Comparison of ENCODE assay signal across 1 cellular context in genomic region chr1:224945651-224946348, GRCh38.
TF ChIP-seq lines count a peak whose summit lies in the region.
"Not testable (repeated sequence)": the region's sequence is repeated elsewhere in the genome, so short reads cannot be mapped to it uniquely, and the experiment has no call there.

No MANE protein-coding gene starts in this region.

TF ChIP-seq in HepG2, 621 proteins besides CTCF, POLR2A, EP300 and RAD21 (continued from another document and continues in another):
- TF ChIP-seq IKZF5 (CRISPR knock-in tag; IDR thresholded peaks at IDR 0.05) (peak; percentile 62; the same call in 1 of the 2 replicates), ZNF609 (CRISPR knock-in tag; IDR thresholded peaks at IDR 0.05; ENCODE audit: borderline replicate concordance) (peak; percentile 68; the same call in 1 of the 2 replicates), NR2F1 (CRISPR knock-in tag; IDR thresholded peaks at IDR 0.05) (peak in 1 of 2 experiments; percentile 48; a peak in 2 of 4 replicates), MIER3 (CRISPR knock-in tag; IDR thresholded peaks at IDR 0.05; ENCODE audit: borderline replicate concordance) (peak; percentile 55; the same call in 1 of the 2 replicates), KAT8 (CRISPR knock-in tag; IDR thresholded peaks at IDR 0.05) (peak; percentile 75), ZNF614 (CRISPR knock-in tag; IDR thresholded peaks at IDR 0.05; ENCODE audit: borderline replicate concordance) (peak; percentile 88; the same call in 1 of the 2 replicates), ELF3 (CRISPR knock-in tag; IDR thresholded peaks at IDR 0.05) (peak; percentile 55; the same call in 1 of the 2 replicates), NR2F6 (IDR thresholded peaks at IDR 0.05) (peak; percentile 47), NR2F6 (CRISPR knock-in tag; IDR thresholded peaks at IDR 0.05) (peak; percentile 84), ZNF556 (CRISPR knock-in tag; IDR thresholded peaks at IDR 0.05; ENCODE audit: borderline replicate concordance) (peak; percentile 61; the same call in 1 of the 2 replicates), ZBTB33 (CRISPR knock-in tag; IDR thresholded peaks at IDR 0.05) (peak; percentile 53; the same call in 1 of the 2 replicates), ZGPAT (CRISPR knock-in tag; IDR thresholded peaks at IDR 0.05) (peak; percentile 81; the same call in 1 of the 2 replicates), ZNF687 (CRISPR knock-in tag; IDR thresholded peaks at IDR 0.05) (peak; percentile 62), ZNF766 (CRISPR knock-in tag; IDR thresholded peaks at IDR 0.05; ENCODE audit: borderline replicate concordance) (peak; percentile 100), FOXO1 (CRISPR knock-in tag; IDR thresholded peaks at IDR 0.05) (peak; percentile 88), RNF219 (CRISPR knock-in tag; IDR thresholded peaks at IDR 0.05) (0 out of 2 replicates have a peak, but pooled peaks have one; percentile 36), MIXL1 (CRISPR knock-in tag; IDR thresholded peaks at IDR 0.05) (peak; percentile 71; the same call in 1 of the 2 replicates), AHDC1 (CRISPR knock-in tag; IDR thresholded peaks at IDR 0.05; ENCODE audit: borderline replicate concordance) (peak; percentile 82; the same call in 1 of the 2 replicates), ARID5B (CRISPR knock-in tag; IDR thresholded peaks at IDR 0.05) (peak; percentile 89), ZNF292 (CRISPR knock-in tag; IDR thresholded peaks at IDR 0.05; ENCODE audit: borderline replicate concordance, low read depth) (peak; percentile 94), TCF12 (CRISPR knock-in tag; IDR thresholded peaks at IDR 0.05) (0 out of 2 replicates have a peak, but pooled peaks have one; percentile 40), ZBTB7A (CRISPR knock-in tag; IDR thresholded peaks at IDR 0.05) (peak; percentile 97), SPEN (CRISPR knock-in tag; IDR thresholded peaks at IDR 0.05; ENCODE audit: low read depth) (0 out of 2 replicates have a peak, but pooled peaks have one; percentile 32)
- TF ChIP-seq TCF12 (IDR thresholded peaks at IDR 0.05) = not testable (repeated sequence)
